12 cellular contexts compared by ENCODE assay signal in the genomic region with DNA sequence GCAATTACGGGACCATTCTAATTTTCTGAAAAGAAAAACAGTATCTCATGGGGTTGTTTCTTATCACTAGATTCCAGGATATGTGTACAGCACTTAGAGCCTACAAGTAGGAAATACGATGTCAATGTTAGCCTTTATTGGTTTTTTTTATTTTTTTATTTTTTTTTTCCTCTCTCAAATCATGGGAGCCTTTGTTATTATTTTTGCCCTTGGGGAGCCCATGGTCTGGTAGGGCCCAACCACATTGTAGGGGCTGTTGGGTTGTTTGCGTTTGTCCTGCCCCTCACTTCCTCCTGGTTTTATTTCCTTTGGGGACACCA. TPM values are rescaled to one million over a fixed set of nuclear protein-coding genes. Genes with fewer than 3 reads are reported as not detected.
A peak's percentile ranks its signal among the peaks of the same experiment; 100 is the strongest.
DNase-seq lines count a peak whose midpoint lies in the region; ATAC-seq, FAIRE-seq and TF ChIP-seq lines count a peak whose summit lies in the region.
"Had no signal": no experiment of that assay in that cellular context is flagged by ENCODE, and none has a peak within 500 bp of the region (broad histone marks: within the 10 kb centered on the region; RNA-seq: fewer than 3 reads in every experiment).

No MANE protein-coding gene starts in this region.

- 0 out of 2 replicates have a peak, but pooled peaks have one; percentile 9 for TF ChIP-seq EP300 in K562 (IDR thresholded peaks at IDR 0.05; ENCODE audit: low read length)

- peak overlapping the region; percentile 97 for H3K27ac Mint-ChIP-seq in stimulated activated memory B cell treated with anti-CD40 and anti-IgM and Interleukin-4, amounts not matched to agents 10 μg/mL and 1 μg/mL and 100 μg/mL, for 72 hours

- H3K9me3 ChIP-seq in K562 (replicated peaks; ENCODE audit: control insufficient read depth, insufficient read depth, low read depth, low read length), result no peaks in the 10 kb centered on the region
- H3K9me3 ChIP-seq: ovary, tibial artery had no signal

- H3K36me3 ChIP-seq in K562 (ENCODE audit: control insufficient read depth, insufficient read depth, low read length), result peaks cover 7% of the 10 kb centered on the region; the same call in 2 of the 3 replicates
- H3K36me3 ChIP-seq: ovary, tibial artery had no signal

- TF ChIP-seq RAD21 in K562 (CRISPR knock-in tag; conservative IDR thresholded peaks at IDR 0.05 in 1 of 2, IDR thresholded peaks at IDR 0.05 in 1 of 2), result no peak

- H3K9me3 Mint-ChIP-seq in activated T-cell treated with anti-CD3 and anti-CD28 coated beads, Interleukin-2, amount 50 U/mL, for 4 hours, result no peaks in the 10 kb centered on the region
- H3K9me3 Mint-ChIP-seq in stimulated activated memory B cell treated with anti-CD40 and anti-IgM and Interleukin-4, amounts not matched to agents 10 μg/mL and 1 μg/mL and 100 μg/mL, for 72 hours, result no peaks in the 10 kb centered on the region

- H3K4me1 ChIP-seq in K562 (replicated peaks in 1 of 2; ENCODE audit: control insufficient read depth in 2 of 2, insufficient read depth in 2 of 2, low read length in 2 of 2), result peaks cover 15 to 31% of the 10 kb centered on the region in 2 experiments; a peak in 4 of 5 replicates
- H3K4me1 ChIP-seq: tibial artery had no signal

- H3K4me3 Mint-ChIP-seq in activated T-cell treated with anti-CD3 and anti-CD28 coated beads, Interleukin-2, amount 50 U/mL, for 4 hours, result peak overlapping the region; percentile 78
- H3K4me3 Mint-ChIP-seq in stimulated activated memory B cell treated with anti-CD40 and anti-IgM and Interleukin-4, amounts not matched to agents 10 μg/mL and 1 μg/mL and 100 μg/mL, for 72 hours, result peak overlapping the region; percentile 91

- H3K9me1 ChIP-seq in K562 (ENCODE audit: control insufficient read depth, insufficient read depth, low read length), result no peaks in the 10 kb centered on the region

- H3K36me3 Mint-ChIP-seq in activated T-cell treated with anti-CD3 and anti-CD28 coated beads, Interleukin-2, amount 50 U/mL, for 4 hours (ENCODE audit: insufficient read depth), result no peaks in the 10 kb centered on the region
- H3K36me3 Mint-ChIP-seq in stimulated activated memory B cell treated with anti-CD40 and anti-IgM and Interleukin-4, amounts not matched to agents 10 μg/mL and 1 μg/mL and 100 μg/mL, for 72 hours, result peaks cover 26% of the 10 kb centered on the region

- no peak for ATAC-seq in activated T-cell treated with anti-CD3 and anti-CD28 coated beads, Interleukin-2, amount 50 U/mL, for 4 hours
- ATAC-seq in K562 (no peak), GM21786 (IDR thresholded peaks at IDR 0.05; ENCODE audit: unreplicated experiment) (no peak)
- ATAC-seq in stimulated activated memory B cell treated with anti-CD40 and anti-IgM and Interleukin-4, amounts not matched to agents 10 μg/mL and 1 μg/mL and 100 μg/mL, for 72 hours, result no peak

- no peaks in the 10 kb centered on the region for H4K20me1 ChIP-seq in K562 (replicated peaks; ENCODE audit: control insufficient read depth, insufficient read depth, low read length)

- CTCF ChIA-PET in K562 (lab: Yijun Ruan, JAX; ENCODE audit: low intra/inter-chr PET ratio), result interaction anchor here (0.6 kb wide), 1 partner anchor 1346 kb away, joined by 3 read pairs; no protein-coding TSS in a partner anchor

- TF ChIP-seq POLR2A in NB4 (IDR thresholded peaks at IDR 0.05; ENCODE audit: extremely low read depth, insufficient read length) (no peak), K562 (conservative IDR thresholded peaks at IDR 0.05) (no peak)

- DNase-seq in activated T-cell treated with anti-CD3 and anti-CD28 coated beads, Interleukin-2, amount 50 U/mL, for 4 hours, result no peak
- DNase-seq in activated T-cell treated with anti-CD3 and anti-CD28 coated beads for 4 hours (no peak), NB4 (ENCODE audit: low read depth) (no peak), K562 (ENCODE audit: extremely low read depth in 1 of 4, low spot score in 3 of 4) (no peak), G401 (ENCODE audit: low spot score) (no peak), superior temporal gyrus (ENCODE audit: extremely low spot score) (no peak)
- DNase-seq: DMS53, ovary had no signal

- peak overlapping the region; percentile 81; the same call in 1 of the 2 replicates for H3K4me2 ChIP-seq in K562 (ENCODE audit: insufficient read depth, low read length)
- H3K4me2 ChIP-seq: smooth muscle cell had no signal

- peak overlapping the region; percentile 51 for H3K27ac ChIP-seq in K562 (ENCODE audit: extremely low read depth, low read depth, low read length)
- H3K27ac ChIP-seq: ovary, tibial artery had no signal

- H3K9ac ChIP-seq in K562 (ENCODE audit: insufficient read depth in 1 of 2, low read depth in 2 of 2, low read length in 2 of 2), result peak overlapping the region in 1 of 2 experiments; percentile 84; a peak in 2 of 4 replicates

- no peaks in the 10 kb centered on the region for H3K27me3 ChIP-seq in K562 (ENCODE audit: control insufficient read depth in 2 of 2, insufficient read depth in 2 of 2, low read length in 2 of 2)
- H3K27me3 ChIP-seq: ovary had no signal

- H3K4me1 Mint-ChIP-seq in activated T-cell treated with anti-CD3 and anti-CD28 coated beads, Interleukin-2, amount 50 U/mL, for 4 hours (ENCODE audit: low read depth), result peaks cover 72% of the 10 kb centered on the region
- H3K4me1 Mint-ChIP-seq in stimulated activated memory B cell treated with anti-CD40 and anti-IgM and Interleukin-4, amounts not matched to agents 10 μg/mL and 1 μg/mL and 100 μg/mL, for 72 hours, result peaks cover 47% of the 10 kb centered on the region

- TF ChIP-seq CTCF in NB4 (IDR thresholded peaks at IDR 0.05; ENCODE audit: low read depth, low read length) (no peak), K562 (IDR thresholded peaks at IDR 0.05 in 2 of 3, conservative IDR thresholded peaks at IDR 0.05 in 1 of 3; ENCODE audit: insufficient read depth in 2 of 3, low read depth in 1 of 3, low read length in 3 of 3) (no peak)

- FAIRE-seq in K562 (lab: Jason Lieb, UNC), result no peak

- 17% methylated on average over 3 of the region's 3 CpGs for WGBS in K562 (ENCODE audit: insufficient coverage, low coverage, missing lambda C conversion rate)

- BruUV-seq in K562 (replicated peaks; lab: Mats Ljungman, UMichigan), result no TSS peak

- intact Hi-C loops in K562 (cut with micrococcal nuclease), result loop anchor here (5.0 kb wide), 1 partner anchor 36 kb away; a partner anchor contains a TSS

- no peaks in the 10 kb centered on the region for H3K27me3 Mint-ChIP-seq in activated T-cell treated with anti-CD3 and anti-CD28 coated beads, Interleukin-2, amount 50 U/mL, for 4 hours (ENCODE audit: low read depth)
- H3K27me3 Mint-ChIP-seq in stimulated activated memory B cell treated with anti-CD40 and anti-IgM and Interleukin-4, amounts not matched to agents 10 μg/mL and 1 μg/mL and 100 μg/mL, for 72 hours, result no peaks in the 10 kb centered on the region

- peak overlapping the region; percentile 71 for H2AFZ ChIP-seq in K562 (ENCODE audit: low read depth, low read length)

- H3K4me3 ChIP-seq in NB4 (ENCODE audit: low read depth, low read length), result peak overlapping the region; percentile 27
- H3K4me3 ChIP-seq in K562, result no peak overlapping the region; the same call in 1 of the 2 replicates
- H3K4me3 ChIP-seq: ovary, smooth muscle cell had no signal

- POLR2A ChIA-PET in K562 (lab: Yijun Ruan, JAX), result interaction anchor here (0.8 to 1.2 kb wide), 4 partner anchors 11 to 156 kb away, joined by 3 to 5 read pairs (median 4); no protein-coding TSS in a partner anchor

- peaks cover 13% of the 10 kb centered on the region for H3K79me2 ChIP-seq in K562 (ENCODE audit: control insufficient read depth, insufficient read depth, low read length)

- in situ Hi-C loops in K562 (cut with MboI), result no loop called here
- in situ Hi-C loops in G401 (cut with HindIII; ENCODE audit: low sequenced_read_pairs), result no loop called here

RNA-seq across cellular contexts. Expression of a gene that starts 5.9 kb away (rescaled TPM):
- total RNA-seq in activated T-cell treated with anti-CD3 and anti-CD28 coated beads, Interleukin-2, amount 50 U/mL, for 4 hours, result 1 to 10 TPM in 2 of 3 donors, under 1 TPM in 1; 0.60 to 1.2 (median 1.2) TPM
- 0.14 and 0.25 TPM in 2 replicates for total RNA-seq in K562 (2011; cell fraction: chromatin; rRNA removed; ENCODE audit: low replicate concordance)
- 0.17 TPM in 1 of 2 replicates, not detected in the other for total RNA-seq in K562 (2011; cell fraction: nucleolus; rRNA removed)
- 0.31 TPM in 1 of 2 replicates, not detected in the other for total RNA-seq in K562 (2011; cell fraction: nucleoplasm; rRNA removed)
- total RNA-seq in K562 (2014; rRNA removed) (0.09 and 0.12 TPM in 2 replicates), K562 (2014; rRNA removed; fragmentation: Illumina TruSeq; extraction: Trizol) (0.22 and 0.26 TPM in 2 replicates), K562 (2015; rRNA removed; fragmentation: Illumina TruSeq; extraction: Trizol) (0.11 TPM in 2 replicates), K562 (2021) (0.22 TPM in 2 replicates)
- polyA plus RNA-seq in K562 (2011; rRNA removed) (0.20 and 0.28 TPM in 2 replicates), K562 (2014; fragmentation: Illumina TruSeq; extraction: Trizol) (0.19 and 0.32 TPM in 2 replicates), K562 (2014; fragmentation: Nextera tagmentation; extraction: Ambion mirVana) (under 1 TPM; 0.25 to 0.27 TPM), K562 (2014; rRNA removed) (0.12 and 0.15 TPM in 2 replicates)
- 0.32 and 0.39 TPM in 2 replicates for polyA plus RNA-seq in K562 (2011; cell fraction: cytosol; rRNA removed)
- 0.07 and 0.29 TPM in 2 replicates for polyA plus RNA-seq in K562 (2011; cell fraction: nucleus; rRNA removed)
- polyA plus RNA-seq in K562 (2012), result 0.18 and 0.25 TPM in 2 replicates
- polyA minus RNA-seq in K562 (2011; rRNA and poly(A)+ RNA removed), result 0.11 TPM in 1 of 2 replicates, not detected in the other
- not detected in 2 replicates for polyA minus RNA-seq in K562 (2011; cell fraction: cytosol; rRNA and poly(A)+ RNA removed)
- not detected in 2 replicates for polyA minus RNA-seq in K562 (2011; cell fraction: nucleus; rRNA and poly(A)+ RNA removed)
- total RNA-seq in G401 (2014; rRNA removed; shearing (Covaris generic)), result 0.41 and 0.80 TPM in 2 replicates

RNA-seq across cellular contexts. Expression of a gene that starts 37.2 kb away (rescaled TPM):
- total RNA-seq in activated T-cell treated with anti-CD3 and anti-CD28 coated beads, Interleukin-2, amount 50 U/mL, for 4 hours, result 10 to 100 TPM; 46.2 to 49.8 (median 48.9) TPM
- 8.2 and 28.4 TPM in 2 replicates for total RNA-seq in K562 (2011; cell fraction: chromatin; rRNA removed; ENCODE audit: low replicate concordance)
- 44.5 and 57.0 TPM in 2 replicates for total RNA-seq in K562 (2011; cell fraction: nucleolus; rRNA removed)
- total RNA-seq in K562 (2011; cell fraction: nucleoplasm; rRNA removed), result 25.6 and 29.5 TPM in 2 replicates
- total RNA-seq in K562 (2014; rRNA removed), result 9.8 and 13.2 TPM in 2 replicates
- total RNA-seq in K562 (2014; rRNA removed; fragmentation: Illumina TruSeq; extraction: Trizol), result 2.2 and 2.6 TPM in 2 replicates
- 9.3 and 9.4 TPM in 2 replicates for total RNA-seq in K562 (2015; rRNA removed; fragmentation: Illumina TruSeq; extraction: Trizol)
- 23.8 and 24.4 TPM in 2 replicates for total RNA-seq in K562 (2021)
- polyA plus RNA-seq in K562 (2011; rRNA removed), result 9.3 and 15.7 TPM in 2 replicates
- 18.2 and 58.0 TPM in 2 replicates for polyA plus RNA-seq in K562 (2011; cell fraction: cytosol; rRNA removed)
- 9.6 and 14.9 TPM in 2 replicates for polyA plus RNA-seq in K562 (2011; cell fraction: nucleus; rRNA removed)
- 25.0 and 36.1 TPM in 2 replicates for polyA plus RNA-seq in K562 (2012)
- 5.5 and 16.0 TPM in 2 replicates for polyA plus RNA-seq in K562 (2014; fragmentation: Illumina TruSeq; extraction: Trizol)
- polyA plus RNA-seq in K562 (2014; fragmentation: Nextera tagmentation; extraction: Ambion mirVana), result 1 to 10 TPM; 2.9 to 3.7 TPM
- 18.1 and 26.9 TPM in 2 replicates for polyA plus RNA-seq in K562 (2014; rRNA removed)
- 5.4 and 7.7 TPM in 2 replicates for polyA minus RNA-seq in K562 (2011; rRNA and poly(A)+ RNA removed)
- 29.4 and 32.0 TPM in 2 replicates for polyA minus RNA-seq in K562 (2011; cell fraction: cytosol; rRNA and poly(A)+ RNA removed)
- 7.9 and 9.3 TPM in 2 replicates for polyA minus RNA-seq in K562 (2011; cell fraction: nucleus; rRNA and poly(A)+ RNA removed)
- 22.3 and 27.4 TPM in 2 replicates for total RNA-seq in G401 (2014; rRNA removed; shearing (Covaris generic))

RNA-seq across cellular contexts. Expression of a gene that starts 49.0 kb away (rescaled TPM):
- 10 to 100 TPM; 14.2 to 19.1 (median 17.7) TPM for total RNA-seq in activated T-cell treated with anti-CD3 and anti-CD28 coated beads, Interleukin-2, amount 50 U/mL, for 4 hours
- 35.7 and 82.7 TPM in 2 replicates for total RNA-seq in K562 (2011; cell fraction: chromatin; rRNA removed; ENCODE audit: low replicate concordance)
- 44.5 and 46.5 TPM in 2 replicates for total RNA-seq in K562 (2011; cell fraction: nucleolus; rRNA removed)
- 44.1 and 47.5 TPM in 2 replicates for total RNA-seq in K562 (2011; cell fraction: nucleoplasm; rRNA removed)
- total RNA-seq in K562 (2014; rRNA removed) (9.0 and 11.2 TPM in 2 replicates), K562 (2014; rRNA removed; fragmentation: Illumina TruSeq; extraction: Trizol) (4.7 and 7.4 TPM in 2 replicates), K562 (2015; rRNA removed; fragmentation: Illumina TruSeq; extraction: Trizol) (6.5 and 7.0 TPM in 2 replicates), K562 (2021) (17.0 and 18.6 TPM in 2 replicates)
- polyA plus RNA-seq in K562 (2011; rRNA removed) (7.2 and 11.4 TPM in 2 replicates), K562 (2014; fragmentation: Illumina TruSeq; extraction: Trizol) (10.1 and 11.4 TPM in 2 replicates), K562 (2014; fragmentation: Nextera tagmentation; extraction: Ambion mirVana) (1 to 10 TPM; 1.7 to 3.8 TPM), K562 (2014; rRNA removed) (12.2 and 18.5 TPM in 2 replicates)
- 10.3 and 15.3 TPM in 2 replicates for polyA plus RNA-seq in K562 (2011; cell fraction: cytosol; rRNA removed)
- polyA plus RNA-seq in K562 (2011; cell fraction: nucleus; rRNA removed), result 28.6 and 45.5 TPM in 2 replicates
- 6.7 and 14.1 TPM in 2 replicates for polyA plus RNA-seq in K562 (2012)
- 13.6 and 16.5 TPM in 2 replicates for polyA minus RNA-seq in K562 (2011; rRNA and poly(A)+ RNA removed)
- 7.0 and 11.8 TPM in 2 replicates for polyA minus RNA-seq in K562 (2011; cell fraction: cytosol; rRNA and poly(A)+ RNA removed)
- 8.1 and 13.1 TPM in 2 replicates for polyA minus RNA-seq in K562 (2011; cell fraction: nucleus; rRNA and poly(A)+ RNA removed)
- total RNA-seq in G401 (2014; rRNA removed; shearing (Covaris generic)), result 22.6 and 27.9 TPM in 2 replicates
